In the genomic region with DNA sequence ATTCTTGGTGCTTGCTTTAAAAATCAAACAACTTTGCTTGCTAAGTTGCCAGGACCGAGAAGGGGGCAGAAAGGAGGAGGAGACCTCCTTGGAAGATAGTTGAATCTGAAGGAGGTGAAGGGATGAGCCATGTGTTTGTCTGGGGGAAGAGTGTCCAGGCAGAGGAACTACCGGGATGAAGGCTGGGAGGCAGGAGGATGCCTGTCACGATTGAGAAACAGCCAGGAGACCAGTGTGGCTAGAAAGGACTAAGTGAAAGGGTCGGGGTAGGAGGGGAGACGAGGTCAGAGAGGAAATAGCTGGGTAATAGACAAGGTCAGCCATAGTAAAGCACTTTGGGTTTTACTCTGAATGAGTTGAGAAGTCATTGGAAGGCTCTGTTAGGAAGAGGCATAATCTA, we compare ENCODE assay signal across 15 cellular contexts. TPM values are rescaled to one million over a fixed set of nuclear protein-coding genes. Genes with fewer than 3 reads are reported as not detected.
DNase-seq lines count a peak whose midpoint lies in the region; ATAC-seq and TF ChIP-seq lines count a peak whose summit lies in the region.
"Had no signal": no experiment of that assay in that cellular context is flagged by ENCODE, and none has a peak within 500 bp of the region (broad histone marks: within the 10 kb centered on the region; RNA-seq: fewer than 3 reads in every experiment).

No MANE protein-coding gene starts in this region.

- H2BK120ac ChIP-seq in IMR-90 (ENCODE audit: low read depth, low read length) = no peak overlapping the region

- CTCF ChIA-PET in IMR-90 (lab: Yijun Ruan, JAX) = no interaction called here

- H3K14ac ChIP-seq in IMR-90 (replicated peaks; ENCODE audit: low read depth, low read length) = no peak overlapping the region

- H3K79me2 ChIP-seq in neural progenitor cell (ENCODE audit: low read depth) = no peaks in the 10 kb centered on the region

- no peak for TF ChIP-seq POLR2A in IMR-90 (IDR thresholded peaks at IDR 0.05; ENCODE audit: low read depth, low read length)

- H3K36me3 ChIP-seq in IMR-90 (ENCODE audit: control insufficient read depth, insufficient read depth, low read length) = no peaks in the 10 kb centered on the region
- H3K36me3 ChIP-seq in ectodermal cell (ENCODE audit: control insufficient read depth, insufficient read depth, low read length) = no peaks in the 10 kb centered on the region
- no peaks in the 10 kb centered on the region for H3K36me3 ChIP-seq in neural progenitor cell
- H3K36me3 ChIP-seq: left lung, right atrium auricular region had no signal

- no peak overlapping the region for H2AK9ac ChIP-seq in IMR-90 (replicated peaks; ENCODE audit: low read depth, low read length, poor library complexity)

- H2AK5ac ChIP-seq in IMR-90 (ENCODE audit: low read depth, low read length) = no peak overlapping the region

- H2BK5ac ChIP-seq in IMR-90 (ENCODE audit: low read depth, low read length, poor library complexity, severe bottlenecking) = no peak overlapping the region

- peaks cover 8% of the 10 kb centered on the region for H3K4me1 Mint-ChIP-seq in T-helper 1 cell treated with Interleukin-12 subunit alpha and Interleukin-12 subunit beta and Interleukin-4 antibody, amounts not matched to agents 30 μg/mL and 1 μg/mL, for 36 hours (ENCODE audit: low read depth)
- H3K4me1 Mint-ChIP-seq in neural progenitor cell = peaks cover 5% of the 10 kb centered on the region

- no peak for ATAC-seq in IMR-90 (ENCODE audit: low read depth)
- ATAC-seq in HG03457 (IDR thresholded peaks at IDR 0.05; ENCODE audit: unreplicated experiment) = no peak

- no peak overlapping the region for H4K5ac ChIP-seq in IMR-90 (ENCODE audit: low read depth, low read length)

- H3K56ac ChIP-seq in IMR-90 (ENCODE audit: extremely low read depth, insufficient read depth, low read length) = no peak overlapping the region; the same call in 1 of the 2 replicates

- H3K36me3 Mint-ChIP-seq in T-helper 1 cell treated with Interleukin-12 subunit alpha and Interleukin-12 subunit beta and Interleukin-4 antibody, amounts not matched to agents 30 μg/mL and 1 μg/mL, for 36 hours (ENCODE audit: low read depth) = no peaks in the 10 kb centered on the region
- no peaks in the 10 kb centered on the region for H3K36me3 Mint-ChIP-seq in neural progenitor cell

- intact Hi-C loops in IMR-90 (cut with micrococcal nuclease) = loop anchor here (2.0 kb wide), 1 partner anchor 14 kb away; no protein-coding TSS in a partner anchor

- no peaks in the 10 kb centered on the region for H3K79me1 ChIP-seq in IMR-90 (ENCODE audit: low read depth in 1 of 2, low read length in 2 of 2)

- in situ Hi-C loops in IMR-90 (cut with MboI; ENCODE audit: low sequenced_read_pairs) = no loop called here

- peak overlapping the region; percentile 15 for H3K4me3 Mint-ChIP-seq in T-helper 1 cell treated with Interleukin-12 subunit alpha and Interleukin-12 subunit beta and Interleukin-4 antibody, amounts not matched to agents 30 μg/mL and 1 μg/mL, for 36 hours
- H3K4me3 Mint-ChIP-seq in neural progenitor cell = peak overlapping the region; percentile 87

- H2BK20ac ChIP-seq in IMR-90 (ENCODE audit: low read depth, low read length) = no peak overlapping the region

- H3K4me3 ChIP-seq in IMR-90 (ENCODE audit: insufficient read depth, low read depth, low read length) = no peak overlapping the region
- peak overlapping the region; percentile 43 for H3K4me3 ChIP-seq in ectodermal cell (ENCODE audit: insufficient read depth, low read depth, low read length)
- H3K4me3 ChIP-seq in neural progenitor cell = peak overlapping the region; percentile 51

- 0 out of 2 replicates have a peak, but pooled peaks cover 3% of the 10 kb centered on the region for H3K9me1 ChIP-seq in IMR-90 (ENCODE audit: insufficient read depth, low read length)

- DNase-seq in T-helper 1 cell (no peak), IMR-90 (no peak), neural progenitor cell (ENCODE audit: low spot score) (peak; percentile 45), OCI-M2 (lab: John Stamatoyannopoulos, UW; ENCODE audit: unreplicated experiment) (no peak)
- DNase-seq in activated T-cell treated with anti-CD3 and anti-CD28 coated beads, Interleukin-2, amount 50 U/mL, for 48 hours = no peak
- DNase-seq: amniotic stem cell, GDM1, NCI-H2081 treated with DMSO at 0.1 percent for 48 hours had no signal

- dilution Hi-C loops in IMR-90 (cut with HindIII; ENCODE audit: low sequenced_read_pairs, unreplicated experiment) = no loop called here

- no TSS peak for BruUV-seq in IMR-90 (replicated peaks; lab: Mats Ljungman, UMichigan)

- peaks cover 42% of the 10 kb centered on the region for H3K27me3 Mint-ChIP-seq in T-helper 1 cell treated with Interleukin-12 subunit alpha and Interleukin-12 subunit beta and Interleukin-4 antibody, amounts not matched to agents 30 μg/mL and 1 μg/mL, for 36 hours (ENCODE audit: low read depth)
- H3K27me3 Mint-ChIP-seq in neural progenitor cell (ENCODE audit: insufficient read depth, low read depth) = peaks cover 8% of the 10 kb centered on the region

- no peak for TF ChIP-seq CTCF in IMR-90 (conservative IDR thresholded peaks at IDR 0.05; ENCODE audit: low read depth, low read length)
- no peak for TF ChIP-seq CTCF in neural progenitor cell (IDR thresholded peaks at IDR 0.05)

- no peaks in the 10 kb centered on the region for H3K9me3 ChIP-seq in IMR-90 (ENCODE audit: control insufficient read depth, insufficient read depth, low read length)
- no peaks in the 10 kb centered on the region for H3K9me3 ChIP-seq in ectodermal cell (ENCODE audit: control insufficient read depth, low read length)
- no peaks in the 10 kb centered on the region for H3K9me3 ChIP-seq in neural progenitor cell (ENCODE audit: low read depth)
- H3K9me3 ChIP-seq: left lung, right atrium auricular region had no signal

- 20% methylated on average over 2 of the region's 5 CpGs; no CpG with 5 or more reads in 1 of the 2 experiments for WGBS in IMR-90 (ENCODE audit: extremely low coverage in 2 of 2, insufficient read length in 1 of 2), 2 experiments
- WGBS in ectodermal cell, 2 experiments = 9 to 10% methylated on average over 5 of the region's 5 CpGs

- peaks cover 7% of the 10 kb centered on the region for H3F3A ChIP-seq in neural progenitor cell (ENCODE audit: low read depth)

- H4K20me1 ChIP-seq in IMR-90 (ENCODE audit: insufficient read depth, low read length) (no peaks in the 10 kb centered on the region), neural progenitor cell (ENCODE audit: low read depth) (no peaks in the 10 kb centered on the region)

- POLR2A ChIA-PET in IMR-90 (lab: Charles Lee; ENCODE audit: unreplicated experiment) = no interaction called here

- H3K4ac ChIP-seq in IMR-90 (ENCODE audit: low read depth, low read length) = no peak overlapping the region

- H2AFZ ChIP-seq in IMR-90 (replicated peaks; ENCODE audit: low read length, poor library complexity) (peak overlapping the region; percentile 96), neural progenitor cell (replicated peaks) (peak overlapping the region; percentile 99)

- no peak overlapping the region for H3K18ac ChIP-seq in IMR-90 (ENCODE audit: low read depth, low read length)

- H3K23ac ChIP-seq in IMR-90 (ENCODE audit: low read depth, low read length) = no peak overlapping the region

- no peak overlapping the region for H2BK15ac ChIP-seq in IMR-90 (ENCODE audit: low read depth, low read length)

- H3K27ac ChIP-seq in IMR-90 (ENCODE audit: insufficient read depth, low read length) = no peak overlapping the region
- no peak overlapping the region for H3K27ac ChIP-seq in ectodermal cell (ENCODE audit: insufficient read depth, low read depth, low read length, poor library complexity, severe bottlenecking)
- H3K27ac ChIP-seq in neural progenitor cell = no peak overlapping the region
- H3K27ac ChIP-seq: left lung, right atrium auricular region had no signal

- H3K9ac ChIP-seq in IMR-90 (ENCODE audit: low read depth, low read length) = no peak overlapping the region
- H3K9ac ChIP-seq in neural progenitor cell = no peak overlapping the region

- H3K27me3 ChIP-seq in IMR-90 (ENCODE audit: control insufficient read depth, insufficient read depth, low read length) (peaks cover 11% of the 10 kb centered on the region), ectodermal cell (ENCODE audit: control insufficient read depth, insufficient read depth, low read length, poor library complexity, severe bottlenecking) (no peaks in the 10 kb centered on the region), neural progenitor cell (no peaks in the 10 kb centered on the region)
- H3K27me3 ChIP-seq: right atrium auricular region had no signal

- H3K9me3 Mint-ChIP-seq in T-helper 1 cell treated with Interleukin-12 subunit alpha and Interleukin-12 subunit beta and Interleukin-4 antibody, amounts not matched to agents 30 μg/mL and 1 μg/mL, for 36 hours = no peaks in the 10 kb centered on the region
- no peaks in the 10 kb centered on the region for H3K9me3 Mint-ChIP-seq in neural progenitor cell

- no peak for TF ChIP-seq RAD21 in IMR-90 (IDR thresholded peaks at IDR 0.05; ENCODE audit: low read length)

- H3K27ac Mint-ChIP-seq in T-helper 1 cell treated with Interleukin-12 subunit alpha and Interleukin-12 subunit beta and Interleukin-4 antibody, amounts not matched to agents 30 μg/mL and 1 μg/mL, for 36 hours = no peak overlapping the region
- H3K27ac Mint-ChIP-seq in neural progenitor cell = no peak overlapping the region

- no peak overlapping the region for H4K91ac ChIP-seq in IMR-90 (ENCODE audit: insufficient read depth, low read depth, low read length)

- no peak overlapping the region for H4K8ac ChIP-seq in IMR-90 (ENCODE audit: low read depth in 2 of 2, low read length in 2 of 2)

- H3K4me1 ChIP-seq in IMR-90 (ENCODE audit: control insufficient read depth, insufficient read depth, low read length) (no peaks in the 10 kb centered on the region; the same call in 1 of the 2 replicates), ectodermal cell (ENCODE audit: control insufficient read depth, insufficient read depth, low read length) (no peaks in the 10 kb centered on the region), neural progenitor cell (peaks cover 7% of the 10 kb centered on the region)
- H3K4me1 ChIP-seq: right atrium auricular region had no signal

- H3K4me2 ChIP-seq in IMR-90 (ENCODE audit: low read depth, low read length) (no peak overlapping the region), neural progenitor cell (peak overlapping the region; percentile 83)

RNA-seq across cellular contexts. Expression of a gene that starts 38.9 kb away (rescaled TPM):
- total RNA-seq in IMR-90 (2012; rRNA removed) (15.6 and 16.9 TPM in 2 replicates), neural progenitor cell (ENCODE audit: low replicate concordance) (69.7 and 81.6 TPM in 2 replicates)
- polyA plus RNA-seq in IMR-90 (2012; rRNA removed) = 21.1 and 27.5 TPM in 2 replicates
- polyA plus RNA-seq in IMR-90 (2012; cell fraction: cytosol; rRNA removed) = 9.9 and 19.9 TPM in 2 replicates
- polyA plus RNA-seq in IMR-90 (2012; cell fraction: nucleus; rRNA removed; ENCODE audit: low replicate concordance) = 6.6 and 27.4 TPM in 2 replicates
- polyA plus RNA-seq in ectodermal cell (2013, experiment 1 of 4) = 93.1 TPM
- polyA plus RNA-seq in ectodermal cell (2013, experiment 2 of 4) = 101 TPM
- polyA plus RNA-seq in ectodermal cell (2013, experiment 3 of 4) = 68.8 TPM
- polyA plus RNA-seq in ectodermal cell (2013, experiment 4 of 4) = 68.5 TPM

RNA-seq across cellular contexts. Expression of a gene that starts 58.0 kb away (rescaled TPM):
- total RNA-seq in IMR-90 (2012; rRNA removed) (not detected in 2 replicates), neural progenitor cell (ENCODE audit: low replicate concordance) (not detected in 2 replicates)
- not detected in 2 replicates for polyA plus RNA-seq in IMR-90 (2012; rRNA removed)
- not detected in 2 replicates for polyA plus RNA-seq in IMR-90 (2012; cell fraction: cytosol; rRNA removed)
- polyA plus RNA-seq in IMR-90 (2012; cell fraction: nucleus; rRNA removed; ENCODE audit: low replicate concordance) = not detected in 2 replicates
- not detected for polyA plus RNA-seq in ectodermal cell (2013, experiment 1 of 4)
- not detected for polyA plus RNA-seq in ectodermal cell (2013, experiment 2 of 4)
- not detected for polyA plus RNA-seq in ectodermal cell (2013, experiment 3 of 4)
- not detected for polyA plus RNA-seq in ectodermal cell (2013, experiment 4 of 4)
- total RNA-seq: esophagus mucosa, left lung, right atrium auricular region, Right ventricle myocardium inferior had no signal
